8 cellular contexts compared by ENCODE assay signal in genomic region chr13:44879452-44880058, GRCh38.
A peak's percentile ranks its signal among the peaks of the same experiment; 100 is the strongest.
DNase-seq lines count a peak whose midpoint lies in the region; ATAC-seq and TF ChIP-seq lines count a peak whose summit lies in the region.

No MANE protein-coding gene starts in this region.

- no peak overlapping the region for H3K23ac ChIP-seq in neuronal stem cell (ENCODE audit: low read depth, low read length, poor library complexity)

- WGBS in neuronal stem cell (ENCODE audit: extremely low coverage in 2 of 2, insufficient read length in 2 of 2, insufficient replicate concordance in 1 of 2), 2 donors = no CpG with 5 or more reads among the region's 5 CpGs

- H3K4me2 ChIP-seq in neuronal stem cell (ENCODE audit: insufficient read depth, low read length, poor library complexity, severe bottlenecking) = no peak overlapping the region

- no peak overlapping the region for H2AK5ac ChIP-seq in neuronal stem cell (ENCODE audit: low read depth, low read length)

- peaks cover 5 to 8% of the 10 kb centered on the region in 2 donors for H3K9me3 ChIP-seq in neuronal stem cell (replicated peaks in 1 of 2; ENCODE audit: control insufficient read depth in 2 of 2, insufficient read depth in 1 of 2, low read depth in 1 of 2, low read length in 2 of 2)

- H3K27me3 Mint-ChIP-seq in chondrocyte (ENCODE audit: low read depth) (no peaks in the 10 kb centered on the region), neural crest cell (ENCODE audit: low read depth) (peaks cover 3% of the 10 kb centered on the region)
- peaks cover 7% of the 10 kb centered on the region for H3K27me3 Mint-ChIP-seq in activated naive CD8-positive, alpha-beta T cell treated with anti-CD3 and anti-CD28 coated beads for 36 hours

- H3K14ac ChIP-seq in neuronal stem cell (ENCODE audit: low read length) = no peak overlapping the region

- H2BK15ac ChIP-seq in neuronal stem cell (ENCODE audit: low read length) = no peak overlapping the region

- H3K4me3 ChIP-seq in NB4 (ENCODE audit: low read depth, low read length) = no peak overlapping the region
- H3K4me3 ChIP-seq in neuronal stem cell (ENCODE audit: low read length in 2 of 2) = no peak overlapping the region

- DNase-seq in SIG-M5 treated with dmso at 0.1 percent for 504 hours (lab: John Stamatoyannopoulos, UW; ENCODE audit: unreplicated experiment) = peak; percentile 34
- no peak for DNase-seq in SIG-M5 (lab: John Stamatoyannopoulos, UW)
- peak; percentile 61 for DNase-seq in NB4 (ENCODE audit: low read depth)
- no peak for DNase-seq in chondrocyte (ENCODE audit: low spot score)
- DNase-seq in neural crest cell (ENCODE audit: low read depth, low spot score) = no peak
- DNase-seq in activated naive CD8-positive, alpha-beta T cell treated with anti-CD3 and anti-CD28 coated beads for 36 hours = no peak
- no peak for DNase-seq in neuronal stem cell (ENCODE audit: low spot score)

- no peak overlapping the region for H2AFZ ChIP-seq in neuronal stem cell (ENCODE audit: low read length)

- H2BK12ac ChIP-seq in neuronal stem cell (ENCODE audit: low read length) = no peak overlapping the region

- no peak overlapping the region for H4K8ac ChIP-seq in neuronal stem cell (ENCODE audit: low read depth, low read length)

- H3K36me3 Mint-ChIP-seq in chondrocyte (ENCODE audit: low read depth) (no peaks in the 10 kb centered on the region), neural crest cell (ENCODE audit: low read depth) (no peaks in the 10 kb centered on the region)
- peaks cover 3% of the 10 kb centered on the region for H3K36me3 Mint-ChIP-seq in activated naive CD8-positive, alpha-beta T cell treated with anti-CD3 and anti-CD28 coated beads for 36 hours

- no peak overlapping the region for H2BK5ac ChIP-seq in neuronal stem cell (ENCODE audit: low read length)

- no peak for ATAC-seq in GM21737 (IDR thresholded peaks at IDR 0.05; ENCODE audit: unreplicated experiment)

- TF ChIP-seq POLR2A in NB4 (IDR thresholded peaks at IDR 0.05; ENCODE audit: extremely low read depth, insufficient read length) = no peak

- H3K27ac Mint-ChIP-seq in chondrocyte (ENCODE audit: unreplicated experiment) = no peak overlapping the region
- H3K27ac Mint-ChIP-seq in neural crest cell (ENCODE audit: unreplicated experiment) = no peak overlapping the region
- no peak overlapping the region for H3K27ac Mint-ChIP-seq in activated naive CD8-positive, alpha-beta T cell treated with anti-CD3 and anti-CD28 coated beads for 36 hours

- H3K27ac ChIP-seq in neuronal stem cell (replicated peaks; ENCODE audit: low read length) = no peak overlapping the region

- no peaks in the 10 kb centered on the region for H3K79me1 ChIP-seq in neuronal stem cell (ENCODE audit: low read depth, low read length)

- H3K4me1 ChIP-seq in neuronal stem cell (ENCODE audit: control insufficient read depth in 2 of 2, insufficient read depth in 1 of 2, low read depth in 1 of 2, low read length in 2 of 2) = no peaks in the 10 kb centered on the region

- peaks cover 5% of the 10 kb centered on the region for H3K9me3 Mint-ChIP-seq in chondrocyte (ENCODE audit: low read depth)
- peaks cover 5% of the 10 kb centered on the region for H3K9me3 Mint-ChIP-seq in neural crest cell
- H3K9me3 Mint-ChIP-seq in activated naive CD8-positive, alpha-beta T cell treated with anti-CD3 and anti-CD28 coated beads for 36 hours = peaks cover 6% of the 10 kb centered on the region

- H3K9ac ChIP-seq in neuronal stem cell (ENCODE audit: low read depth, low read length, poor library complexity) = no peak overlapping the region

- peaks cover 14% of the 10 kb centered on the region for H3K4me1 Mint-ChIP-seq in chondrocyte (ENCODE audit: low read depth)
- no peaks in the 10 kb centered on the region for H3K4me1 Mint-ChIP-seq in neural crest cell
- H3K4me1 Mint-ChIP-seq in activated naive CD8-positive, alpha-beta T cell treated with anti-CD3 and anti-CD28 coated beads for 36 hours = no peaks in the 10 kb centered on the region

- H3K36me3 ChIP-seq in neuronal stem cell (replicated peaks in 1 of 2; ENCODE audit: control insufficient read depth in 2 of 2, insufficient read depth in 2 of 2, low read length in 2 of 2) = no peaks in the 10 kb centered on the region

- TF ChIP-seq CTCF in NB4 (IDR thresholded peaks at IDR 0.05; ENCODE audit: low read depth, low read length) (peak; percentile 47), chondrocyte (IDR thresholded peaks at IDR 0.05) (peak; percentile 76), neural crest cell (conservative IDR thresholded peaks at IDR 0.05) (peak; percentile 46)

- H3K27me3 ChIP-seq in neuronal stem cell (ENCODE audit: control insufficient read depth in 3 of 3, insufficient read depth in 3 of 3, low read depth in 1 of 3, low read length in 3 of 3) = peaks cover 0 to 7% (median 3%) of the 10 kb centered on the region in 3 experiments

- no peak overlapping the region for H3K18ac ChIP-seq in neuronal stem cell (ENCODE audit: low read length)

- no peak overlapping the region for H2BK120ac ChIP-seq in neuronal stem cell (ENCODE audit: low read depth, low read length)

- H3K4me3 Mint-ChIP-seq in chondrocyte (ENCODE audit: unreplicated experiment) (no peak overlapping the region), neural crest cell (no peak overlapping the region)
- no peak overlapping the region for H3K4me3 Mint-ChIP-seq in activated naive CD8-positive, alpha-beta T cell treated with anti-CD3 and anti-CD28 coated beads for 36 hours

- no peak overlapping the region for H4K91ac ChIP-seq in neuronal stem cell (ENCODE audit: low read depth, low read length, poor library complexity)

- no peak overlapping the region for H3K4ac ChIP-seq in neuronal stem cell (ENCODE audit: low read length)

Comparison
In these comparisons a context has a peak if more than half of its experiments do, and no peak if none do; other contexts are left out.
1. DNase-seq: peak in SIG-M5 treated with dmso at 0.1 percent for 504 hours (single experiment) and NB4 (single experiment); none in SIG-M5 (single experiment), chondrocyte (single experiment), neural crest cell (single experiment), activated naive CD8-positive, alpha-beta T cell treated with anti-CD3 and anti-CD28 coated beads for 36 hours (single experiment) and neuronal stem cell (single experiment).
2. Peak in every context shown above with its lines, with median percentiles within 50 percentile points of each other: CTCF ChIP-seq.